ENCODE assay signal across 11 cellular contexts in the genomic region with DNA sequence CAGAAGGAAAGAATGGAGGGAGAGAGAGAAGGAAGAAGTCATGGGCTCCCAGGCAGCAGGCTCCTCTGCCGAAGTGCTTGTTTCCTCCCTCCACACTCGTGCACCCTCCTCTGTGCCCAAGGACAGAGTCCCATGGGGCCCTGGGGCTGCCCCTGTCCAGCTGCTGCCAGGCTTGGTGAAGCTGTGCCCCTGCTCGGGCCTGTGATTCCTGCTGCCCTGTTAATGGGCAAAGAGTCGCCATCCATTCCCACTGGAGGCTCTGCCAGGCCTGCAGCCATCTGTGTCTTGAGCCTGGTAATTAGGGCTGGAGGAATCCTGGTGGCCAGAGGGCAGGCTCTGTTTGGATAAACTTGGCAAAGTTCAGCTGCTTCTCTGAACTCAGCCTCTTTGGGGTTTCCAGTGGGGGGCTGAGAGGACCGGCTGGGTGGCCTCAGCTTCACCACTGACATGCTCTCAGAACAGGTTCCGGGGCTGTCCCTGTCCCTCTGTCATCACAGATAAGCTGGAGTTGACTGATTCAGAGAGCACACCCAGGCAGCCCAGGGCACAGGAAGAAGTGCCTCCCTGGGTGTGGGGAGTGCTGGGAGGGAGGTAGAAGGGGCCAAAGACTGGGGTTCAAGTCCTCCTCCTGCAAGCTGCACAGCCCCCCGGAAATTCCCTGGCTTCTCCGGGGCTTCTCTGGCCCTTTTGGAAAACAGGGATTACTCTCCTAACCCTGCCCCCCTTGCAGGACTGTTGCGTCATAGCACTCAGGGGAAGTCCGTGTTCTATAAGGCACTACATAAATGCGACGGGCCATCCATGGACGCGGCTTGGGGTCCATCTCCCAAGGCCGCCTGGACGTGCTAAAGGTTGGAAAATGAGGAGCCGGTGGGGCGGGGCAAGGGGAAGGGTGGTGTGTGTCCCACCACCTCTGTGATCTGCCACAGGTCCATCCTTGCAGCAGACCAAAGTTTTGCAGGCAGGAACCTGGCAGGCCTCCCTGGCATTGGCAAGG.
DNase-seq lines count a peak whose midpoint lies in the region; ATAC-seq and TF ChIP-seq lines count a peak whose summit lies in the region.
"Had no signal": no experiment of that assay in that cellular context is flagged by ENCODE, and none has a peak within 500 bp of the region (broad histone marks: within the 10 kb centered on the region; RNA-seq: fewer than 3 reads in every experiment).

No MANE protein-coding gene starts in this region.

- H3K27me3 ChIP-seq in trophoblast cell (ENCODE audit: insufficient read depth, low read length): peaks cover 3% of the 10 kb centered on the region
- H3K27me3 ChIP-seq in WERI-Rb-1 (ENCODE audit: insufficient read depth, low read depth, severe bottlenecking): no peaks in the 10 kb centered on the region

- H3K4ac ChIP-seq in trophoblast cell (ENCODE audit: low read depth, low read length): no peak overlapping the region

- H3K9me3 ChIP-seq in trophoblast cell (ENCODE audit: insufficient read depth, low read depth, low read length) (peaks cover 3% of the 10 kb centered on the region), WERI-Rb-1 (ENCODE audit: severe bottlenecking) (peaks cover 4% of the 10 kb centered on the region)

- no peak overlapping the region for H2BK12ac ChIP-seq in trophoblast cell (ENCODE audit: low read length)

- H3K18ac ChIP-seq in trophoblast cell (ENCODE audit: low read length): no peak overlapping the region

- no peak overlapping the region for H2BK5ac ChIP-seq in trophoblast cell (ENCODE audit: low read depth, low read length, poor library complexity)

- H2BK120ac ChIP-seq in trophoblast cell (ENCODE audit: insufficient read depth, low read length, poor library complexity): no peak overlapping the region

- H3K36me3 ChIP-seq in trophoblast cell (ENCODE audit: control insufficient read depth in 1 of 2, insufficient read depth in 2 of 2, low read length in 2 of 2) (no peaks in the 10 kb centered on the region), WERI-Rb-1 (peaks cover 61% of the 10 kb centered on the region)

- no peak overlapping the region for H3K9ac ChIP-seq in trophoblast cell (ENCODE audit: low read length)

- H3K4me3 Mint-ChIP-seq in progenitor cell of endocrine pancreas (ENCODE audit: low read depth): no peak overlapping the region
- H3K4me3 Mint-ChIP-seq: activated naive CD4-positive, alpha-beta T cell treated with anti-CD3 and anti-CD28 coated beads, Interleukin-2, amount 10 ng/mL, durations not matched to agents 7 days and 5 days had no signal

- no peaks in the 10 kb centered on the region for H3K79me1 ChIP-seq in trophoblast cell (ENCODE audit: low read length)

- H3K9me3 Mint-ChIP-seq in progenitor cell of endocrine pancreas (ENCODE audit: low read depth): no peaks in the 10 kb centered on the region
- H3K9me3 Mint-ChIP-seq: activated naive CD4-positive, alpha-beta T cell treated with anti-CD3 and anti-CD28 coated beads, Interleukin-2, amount 10 ng/mL, durations not matched to agents 7 days and 5 days had no signal

- H3K4me3 ChIP-seq in trophoblast cell (ENCODE audit: low read depth, low read length) (no peak overlapping the region), WERI-Rb-1 (ENCODE audit: low read depth, low read length) (no peak overlapping the region)

- no peak overlapping the region for H3K27ac ChIP-seq in trophoblast cell (ENCODE audit: low read depth, low read length)
- H3K27ac ChIP-seq in WERI-Rb-1: no peak overlapping the region

- no peak for TF ChIP-seq CTCF in progenitor cell of endocrine pancreas (IDR thresholded peaks at IDR 0.05; ENCODE audit: unreplicated experiment)
- TF ChIP-seq CTCF in WERI-Rb-1 (IDR thresholded peaks at IDR 0.05; ENCODE audit: low read depth, low read length): no peak

- no peak overlapping the region for H4K8ac ChIP-seq in trophoblast cell (ENCODE audit: low read depth, low read length)

- H3K14ac ChIP-seq in trophoblast cell (ENCODE audit: low read length): no peak overlapping the region

- H3K4me2 ChIP-seq in trophoblast cell (ENCODE audit: low read length): no peak overlapping the region

- no peak overlapping the region for H4K12ac ChIP-seq in trophoblast cell (ENCODE audit: low read depth, low read length)

- H4K91ac ChIP-seq in trophoblast cell (ENCODE audit: low read depth, low read length): no peak overlapping the region

- no peaks in the 10 kb centered on the region for H3K4me1 Mint-ChIP-seq in progenitor cell of endocrine pancreas (ENCODE audit: low read depth)
- H3K4me1 Mint-ChIP-seq: activated naive CD4-positive, alpha-beta T cell treated with anti-CD3 and anti-CD28 coated beads, Interleukin-2, amount 10 ng/mL, durations not matched to agents 7 days and 5 days had no signal

- no peak overlapping the region for H2AFZ ChIP-seq in trophoblast cell (ENCODE audit: insufficient read depth, low read length, poor library complexity)

- no CpG with 5 or more reads among the region's 18 CpGs for WGBS in trophoblast cell (ENCODE audit: extremely low coverage, insufficient coverage, insufficient read length)

- no peak overlapping the region for H3K23ac ChIP-seq in trophoblast cell (ENCODE audit: low read length)

- peak; percentile 86 for ATAC-seq in GM21529 (IDR thresholded peaks at IDR 0.05; ENCODE audit: unreplicated experiment)
- ATAC-seq in HG03442 (IDR thresholded peaks at IDR 0.05; ENCODE audit: unreplicated experiment): peak; percentile 73

- H2AK5ac ChIP-seq in trophoblast cell (ENCODE audit: low read length): no peak overlapping the region

- no peak overlapping the region for H3K27ac Mint-ChIP-seq in progenitor cell of endocrine pancreas
- H3K27ac Mint-ChIP-seq: activated naive CD4-positive, alpha-beta T cell treated with anti-CD3 and anti-CD28 coated beads, Interleukin-2, amount 10 ng/mL, durations not matched to agents 7 days and 5 days had no signal

- no peaks in the 10 kb centered on the region for H3K36me3 Mint-ChIP-seq in progenitor cell of endocrine pancreas (ENCODE audit: insufficient read depth)
- H3K36me3 Mint-ChIP-seq: activated naive CD4-positive, alpha-beta T cell treated with anti-CD3 and anti-CD28 coated beads, Interleukin-2, amount 10 ng/mL, durations not matched to agents 7 days and 5 days had no signal

- H3K27me3 Mint-ChIP-seq in progenitor cell of endocrine pancreas: peaks cover 73% of the 10 kb centered on the region

- DNase-seq in activated T-cell treated with anti-CD3 and anti-CD28 coated beads for 48 hours (ENCODE audit: low read depth) (peak; percentile 27), activated T-cell treated with anti-CD3 and anti-CD28 coated beads for 4 hours (no peak), progenitor cell of endocrine pancreas (ENCODE audit: low spot score, unreplicated experiment) (no peak), trophoblast cell (no peak), WERI-Rb-1 (no peak)
- peak; percentile 49 for DNase-seq in stimulated activated CD8-positive, alpha-beta memory T cell treated with anti-CD3 and anti-CD28 coated beads, Interleukin-4, amount 100 ng/mL, for 48 hours
- DNase-seq: activated naive CD4-positive, alpha-beta T cell treated with anti-CD3 and anti-CD28 coated beads, Interleukin-2, amount 10 ng/mL, durations not matched to agents 7 days and 5 days; effector CD4-positive, alpha-beta T cell; NCI-H2227 treated with DMSO at 0.1 percent for 48 hours had no signal

- no peaks in the 10 kb centered on the region for H3K4me1 ChIP-seq in trophoblast cell (ENCODE audit: control insufficient read depth in 1 of 2, insufficient read depth in 2 of 2, low read length in 2 of 2)

- no peaks in the 10 kb centered on the region for H3K79me2 ChIP-seq in trophoblast cell (ENCODE audit: control insufficient read depth, insufficient read depth, low read length, poor library complexity)

Comparison
In these comparisons a context has a peak if more than half of its experiments do, and no peak if none do; other contexts are left out.
1. DNase-seq: peak in activated T-cell treated with anti-CD3 and anti-CD28 coated beads for 48 hours (single experiment) and stimulated activated CD8-positive, alpha-beta memory T cell treated with anti-CD3 and anti-CD28 coated beads, Interleukin-4, amount 100 ng/mL, for 48 hours (single experiment); none in activated T-cell treated with anti-CD3 and anti-CD28 coated beads for 4 hours (single experiment), progenitor cell of endocrine pancreas (single experiment), trophoblast cell (0 of 2) and WERI-Rb-1 (single experiment).